12 cellular contexts compared by ENCODE assay signal in the genomic region with DNA sequence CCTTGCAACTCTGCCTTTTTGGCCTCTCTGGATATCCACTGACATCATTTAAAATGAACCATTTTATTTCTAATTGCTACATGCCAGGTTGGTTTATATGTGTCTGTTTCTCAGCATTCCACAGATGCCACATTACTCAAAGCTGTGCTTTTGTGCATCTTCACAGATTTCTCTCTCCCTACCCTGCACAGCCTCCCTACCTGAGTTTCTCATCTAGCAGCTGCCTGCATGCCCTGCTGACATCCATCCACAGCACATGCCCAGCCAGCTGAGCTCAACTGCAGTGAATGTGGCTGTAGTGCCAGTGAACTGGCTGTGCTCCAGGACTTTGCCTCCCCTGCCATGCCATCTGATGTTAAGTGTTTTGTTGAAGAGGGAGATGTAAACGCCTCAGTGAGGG. TPM values are rescaled to one million over a fixed set of nuclear protein-coding genes. Genes with fewer than 3 reads are reported as not detected.
DNase-seq lines count a peak whose midpoint lies in the region; TF ChIP-seq lines count a peak whose summit lies in the region.
"Had no signal": no experiment of that assay in that cellular context is flagged by ENCODE, and none has a peak within 500 bp of the region (broad histone marks: within the 10 kb centered on the region; RNA-seq: fewer than 3 reads in every experiment).

No MANE protein-coding gene starts in this region.

- H3K36me3 Mint-ChIP-seq in neural progenitor cell: no peaks in the 10 kb centered on the region
- H3K36me3 Mint-ChIP-seq: stimulated activated effector memory CD8-positive, alpha-beta T cell treated with anti-CD3 and anti-CD28 coated beads, Interleukin-12 subunit alpha, Interleukin-12 subunit beta, amount 100 ng/mL, for 72 hours had no signal

- H3K4me2 ChIP-seq in neural progenitor cell: no peak overlapping the region

- H3K4me1 ChIP-seq in stomach: peaks cover 16 to 82% (median 39%) of the 10 kb centered on the region in 4 donors
- no peaks in the 10 kb centered on the region for H3K4me1 ChIP-seq in Peyer's patch
- H3K4me1 ChIP-seq in neural progenitor cell: peaks cover 10% of the 10 kb centered on the region

- DNase-seq in NCI-H748 (lab: John Stamatoyannopoulos, UW; ENCODE audit: unreplicated experiment) (peak; percentile 45), NCI-H748 treated with DMSO at 0.1 percent for 48 hours (lab: John Stamatoyannopoulos, UW) (no peak), NCI-H226 (peak; percentile 43), cardiac septum (ENCODE audit: low spot score) (peak; percentile 81), stomach (peak; percentile 35), Peyer's patch (no peak), neural progenitor cell (ENCODE audit: low spot score) (no peak)
- DNase-seq in stimulated activated naive CD4-positive, alpha-beta T cell (lab: John Stamatoyannopoulos, UW): no peak
- DNase-seq: HCEC 1CT; KBM-7; naive thymus-derived CD8-positive, alpha-beta T cell had no signal

- TF ChIP-seq EP300 in stomach (IDR thresholded peaks at IDR 0.05): no peak

- H3K36me3 ChIP-seq in stomach (no peaks in the 10 kb centered on the region), Peyer's patch (no peaks in the 10 kb centered on the region), neural progenitor cell (no peaks in the 10 kb centered on the region)

- H3K9me3 ChIP-seq in stomach (no peaks in the 10 kb centered on the region), Peyer's patch (no peaks in the 10 kb centered on the region), neural progenitor cell (ENCODE audit: low read depth) (no peaks in the 10 kb centered on the region)

- H3K4me3 Mint-ChIP-seq in neural progenitor cell: no peak overlapping the region
- H3K4me3 Mint-ChIP-seq: naive thymus-derived CD8-positive, alpha-beta T cell; stimulated activated effector memory CD8-positive, alpha-beta T cell treated with anti-CD3 and anti-CD28 coated beads, Interleukin-12 subunit alpha, Interleukin-12 subunit beta, amount 100 ng/mL, for 72 hours had no signal

- 24 to 70% (median 50%) methylated on average over 1 of the region's 1 CpG for WGBS in stomach, 5 donors

- H3K27me3 Mint-ChIP-seq in neural progenitor cell (ENCODE audit: insufficient read depth, low read depth): no peaks in the 10 kb centered on the region

- peaks cover 58% of the 10 kb centered on the region for H4K20me1 ChIP-seq in neural progenitor cell (ENCODE audit: low read depth)

- peaks cover 11% of the 10 kb centered on the region for H3K4me1 Mint-ChIP-seq in neural progenitor cell

- H3F3A ChIP-seq in neural progenitor cell (ENCODE audit: low read depth): no peaks in the 10 kb centered on the region

- intact Hi-C loops in cardiac septum (cut with DNase I) (no loop called here), stomach (cut with DNase I; ENCODE audit: low total_unique reads) (no loop called here)

- no peak for TF ChIP-seq CTCF in stomach (IDR thresholded peaks at IDR 0.05)
- no peak for TF ChIP-seq CTCF in Peyer's patch (IDR thresholded peaks at IDR 0.05)
- TF ChIP-seq CTCF in neural progenitor cell (IDR thresholded peaks at IDR 0.05): no peak

- no peaks in the 10 kb centered on the region for H3K9me3 Mint-ChIP-seq in neural progenitor cell
- H3K9me3 Mint-ChIP-seq: naive thymus-derived CD8-positive, alpha-beta T cell; stimulated activated effector memory CD8-positive, alpha-beta T cell treated with anti-CD3 and anti-CD28 coated beads, Interleukin-12 subunit alpha, Interleukin-12 subunit beta, amount 100 ng/mL, for 72 hours had no signal

- no peak overlapping the region for H3K9ac ChIP-seq in neural progenitor cell

- H3K27ac Mint-ChIP-seq in neural progenitor cell: no peak overlapping the region
- H3K27ac Mint-ChIP-seq: stimulated activated effector memory CD8-positive, alpha-beta T cell treated with anti-CD3 and anti-CD28 coated beads, Interleukin-12 subunit alpha, Interleukin-12 subunit beta, amount 100 ng/mL, for 72 hours had no signal

- no peak overlapping the region for H3K4me3 ChIP-seq in stomach
- H3K4me3 ChIP-seq in Peyer's patch: no peak overlapping the region
- no peak overlapping the region for H3K4me3 ChIP-seq in neural progenitor cell

- H3K27ac ChIP-seq in stomach: no peak overlapping the region
- no peak overlapping the region for H3K27ac ChIP-seq in Peyer's patch
- H3K27ac ChIP-seq in neural progenitor cell: no peak overlapping the region

- peaks cover 100% of the 10 kb centered on the region for H3K79me2 ChIP-seq in neural progenitor cell (ENCODE audit: low read depth)

- H2AFZ ChIP-seq in neural progenitor cell (replicated peaks): no peak overlapping the region

- TF ChIP-seq POLR2A in stomach (IDR thresholded peaks at IDR 0.05) (no peak), Peyer's patch (IDR thresholded peaks at IDR 0.05) (no peak)

- H3K27me3 ChIP-seq in stomach (no peaks in the 10 kb centered on the region), Peyer's patch (no peaks in the 10 kb centered on the region), neural progenitor cell (no peaks in the 10 kb centered on the region)

RNA-seq across cellular contexts. Expression of a gene that starts 44.5 kb away (rescaled TPM):
- total RNA-seq in cardiac septum: 43.2 TPM
- total RNA-seq in stomach: 100 to 1,000 TPM in 3 of 5 donors, 10 to 100 TPM in 2; 71.4 to 223 (median 131) TPM
- 10 to 100 TPM; 20.5 to 24.6 (median 21.4) TPM for polyA plus RNA-seq in stomach
- 100 to 1,000 TPM in 2 of 4 donors, 10 to 100 TPM in 2; 67.8 to 168 (median 117) TPM for total RNA-seq in Peyer's patch
- 72.1 and 83.9 TPM in 2 replicates for total RNA-seq in neural progenitor cell (ENCODE audit: low replicate concordance)

RNA-seq across cellular contexts. Expression of a gene that starts 44.7 kb away (rescaled TPM):
- total RNA-seq in cardiac septum (0.30 TPM), stomach (1 to 10 TPM in 1 of 5 donors, under 1 TPM in 1, not detected in 3; 0.43 to 1.3 TPM), Peyer's patch (not detected), neural progenitor cell (ENCODE audit: low replicate concordance) (4.2 and 9.3 TPM in 2 replicates)
- polyA plus RNA-seq in stomach: under 1 TPM in 1 of 3 donors, not detected in 2; 0.25 TPM
- total RNA-seq: naive thymus-derived CD8-positive, alpha-beta T cell had no signal
- polyA plus RNA-seq: naive thymus-derived CD8-positive, alpha-beta T cell had no signal

Comparison
In these comparisons a context has a peak if more than half of its experiments do, and no peak if none do; other contexts are left out.
1. DNase-seq: peak in NCI-H748 (single experiment), NCI-H226 (single experiment), cardiac septum (single experiment) and stomach (single experiment); none in NCI-H748 treated with DMSO at 0.1 percent for 48 hours (single experiment), Peyer's patch (0 of 3), neural progenitor cell (single experiment) and stimulated activated naive CD4-positive, alpha-beta T cell (0 of 6).